Comparison of ENCODE assay signal across 23 cellular contexts in the genomic region with DNA sequence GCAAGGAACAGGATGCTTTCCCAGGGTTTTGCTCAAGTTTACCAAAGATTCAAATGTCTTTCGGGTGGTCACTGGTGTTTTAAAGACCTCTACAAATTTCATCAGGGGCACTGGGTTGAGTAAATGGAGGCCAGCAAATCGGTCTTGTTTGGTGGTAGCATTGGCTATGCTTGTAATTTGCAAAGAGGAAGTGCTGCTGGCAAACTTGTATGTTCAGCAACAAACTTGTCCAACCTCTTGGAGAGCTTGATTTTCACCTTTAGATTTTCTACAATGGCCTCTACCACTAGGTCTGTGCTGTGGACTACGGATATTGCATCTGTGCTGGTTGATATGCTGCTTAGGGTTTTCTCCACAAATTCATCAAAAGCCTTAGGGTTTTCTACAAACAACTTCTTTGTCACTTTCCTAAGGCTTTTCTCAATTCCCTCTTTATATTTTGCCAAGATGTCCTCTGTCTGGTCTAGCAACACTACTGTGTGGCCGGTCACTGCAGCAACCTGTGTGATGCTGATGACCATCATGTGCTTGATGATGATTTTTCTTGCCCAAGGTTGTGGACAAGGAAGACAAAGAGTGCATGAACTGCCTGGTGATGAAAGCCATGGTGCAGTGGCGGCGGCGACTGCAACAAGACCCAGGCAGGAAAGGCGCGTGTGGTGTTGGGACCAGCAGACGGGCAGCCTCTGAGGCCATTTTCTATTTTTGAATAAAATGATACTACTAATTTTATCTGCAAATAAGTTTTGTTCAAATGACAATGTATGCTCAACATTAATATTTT.
"Had no signal": no experiment of that assay in that cellular context is flagged by ENCODE, and none has a peak within 500 bp of the region (broad histone marks: within the 10 kb centered on the region; RNA-seq: fewer than 3 reads in every experiment).

No MANE protein-coding gene starts in this region.

- H3K4me3 ChIP-seq: breast epithelium, colonic mucosa had no signal

- H3K4me1 ChIP-seq: breast epithelium, colonic mucosa had no signal

- DNase-seq: activated CD4-positive, alpha-beta T cell treated with anti-CD3 and anti-CD28 coated beads for 48 hours; activated CD4-positive, alpha-beta T cell treated with anti-CD3 and anti-CD28 coated beads, Interleukin-2, amount 50 U/mL, for 4 hours; activated CD8-positive, alpha-beta memory T cell treated with anti-CD3 and anti-CD28 coated beads, Interleukin-2, amount 50 U/mL, for 48 hours; activated CD8-positive, alpha-beta T cell treated with anti-CD3 and anti-CD28 coated beads, Interleukin-2, amount 10 ng/mL, durations not matched to agents 7 days and 5 days; activated T-cell treated with anti-CD3 and anti-CD28 coated beads, Interleukin-2, amount 50 U/mL, for 1 hour; aorta; caudate nucleus; colonic mucosa; KG1; NCI-H1048; NCI-H146; NCI-H187 treated with DMSO at 0.1 percent for 48 hours; NCI-H2081 treated with DMSO at 0.1 percent for 48 hours; NCI-H2171; NCI-H2227 treated with DMSO at 0.1 percent for 48 hours; NCI-H526; PC-3; SHP77 treated with DMSO at 0.1 percent for 48 hours; T-helper 17 cell; WERI-Rb-1 had no signal

- H3K9me3 ChIP-seq: breast epithelium, colonic mucosa had no signal

- H3K27ac ChIP-seq: breast epithelium, colonic mucosa, WERI-Rb-1 had no signal

- ATAC-seq: activated CD4-positive, CD25-positive, alpha-beta regulatory T cell treated with anti-CD3 and anti-CD28 coated beads, Interleukin-2, amount 50 U/mL, for 24 hours; activated CD8-positive, alpha-beta T cell treated with anti-CD3 and anti-CD28 coated beads, Interleukin-2, amount 10 ng/mL, durations not matched to agents 7 days and 5 days; PC-3; T-helper 17 cell had no signal

- FAIRE-seq: RCC 7860 had no signal

- H3K27me3 ChIP-seq: breast epithelium, colonic mucosa had no signal

- H3K36me3 ChIP-seq: breast epithelium, colonic mucosa, WERI-Rb-1 had no signal
